Comparison of ENCODE assay signal across 8 cellular contexts in genomic region chr17:5419959-5420653, GRCh38. TPM values are rescaled to one million over a fixed set of nuclear protein-coding genes. Genes with fewer than 3 reads are reported as not detected.
DNase-seq lines count a peak whose midpoint lies in the region; ATAC-seq, FAIRE-seq and TF ChIP-seq lines count a peak whose summit lies in the region.

TSS of gene RPAIN (plus strand) at chr17:5420182. CDS start at chr17:5420211, 29 bp downstream.

- TF ChIP-seq EP300 in HepG2 (IDR thresholded peaks at IDR 0.05; ENCODE audit: low read depth in 2 of 2, low read length in 2 of 2), result 0 out of 4 replicates have a peak, but pooled peaks of 1 of the 2 experiments have one; percentile 29
- TF ChIP-seq EP300 in HepG2 (CRISPR knock-in tag; IDR thresholded peaks at IDR 0.05; ENCODE audit: borderline replicate concordance), result peak; percentile 28; the same call in 1 of the 2 replicates

- peak; percentile 87 for TF ChIP-seq POLR2A in GM18951 (IDR thresholded peaks at IDR 0.05; ENCODE audit: extremely low read depth, insufficient read depth, insufficient read length)
- peak; percentile 90 to 95 for TF ChIP-seq POLR2A in HepG2 (IDR thresholded peaks at IDR 0.05; ENCODE audit: insufficient read depth in 1 of 2, low read depth in 2 of 2, low read length in 2 of 2)

- intact Hi-C loops in HepG2 (cut with micrococcal nuclease; ENCODE audit: unreplicated experiment), result loop anchor here (1.0 kb wide), 1 partner anchor 171 kb away; no protein-coding TSS in a partner anchor

- no peaks in the 10 kb centered on the region; the same call in 1 of the 2 replicates for H4K20me1 ChIP-seq in HepG2 (ENCODE audit: insufficient read depth, low read length)

- ATAC-seq in HG03175 (IDR thresholded peaks at IDR 0.05; ENCODE audit: unreplicated experiment), result peak; percentile 54
- ATAC-seq in HepG2, result peak; percentile 89

- H3K9me3 ChIP-seq in HepG2 (ENCODE audit: low read length), result no peaks in the 10 kb centered on the region

- WGBS in HepG2 (ENCODE audit: low lambda C conversion rate), result 0% methylated on average over 12 of the region's 41 CpGs

- H3K36me3 ChIP-seq in HepG2 (replicated peaks in 1 of 2; ENCODE audit: control insufficient read depth in 1 of 2, insufficient read depth in 2 of 2, low read length in 2 of 2), result peaks cover 17 to 42% of the 10 kb centered on the region in 2 experiments

- H2AFZ ChIP-seq in HepG2 (ENCODE audit: low read length), result peak within 1 kb of the TSS; percentile 98

- TF ChIP-seq CTCF in AG09309 (IDR thresholded peaks at IDR 0.05; ENCODE audit: control insufficient read depth, insufficient read depth, low read depth, low read length, missing control alignments) (no peak), coronary artery (IDR thresholded peaks at IDR 0.05) (no peak), HepG2 (CRISPR knock-in tag; IDR thresholded peaks at IDR 0.05) (no peak; the same call in 1 of the 2 replicates)

- H3K4me1 ChIP-seq in HepG2 (ENCODE audit: insufficient read depth, low read length), result peaks cover 48% of the 10 kb centered on the region

- peaks cover 68% of the 10 kb centered on the region for H3K79me2 ChIP-seq in HepG2 (ENCODE audit: insufficient read depth, low read length)

- DNase-seq in AG09309 (ENCODE audit: low read depth) (peak; percentile 37), NCI-H446 treated with DMSO at 0.1 percent for 48 hours (lab: John Stamatoyannopoulos, UW) (peak; percentile 84), coronary artery (ENCODE audit: low spot score) (peak; percentile 90), HepG2 (ENCODE audit: low spot score) (peak; percentile 85)
- peak; percentile 74 for DNase-seq in activated CD4-positive, alpha-beta T cell treated with anti-CD3 and anti-CD28 coated beads for 1 hour
- DNase-seq in stimulated activated CD4-positive, alpha-beta T cell treated with anti-CD3 and anti-CD28 coated beads, Interleukin-4, amount 100 ng/mL, for 24 hours, result peak; percentile 91

- in situ Hi-C loops in GM18951 (cut with MboI; ENCODE audit: low sequenced_read_pairs, unreplicated experiment) (no loop called here), HepG2 (cut with HindIII; ENCODE audit: extremely low pct_ligation_motif_present, low pct_unique_long_range_greater_than_20kb) (no loop called here)

- CTCF ChIA-PET in HepG2 (lab: Yijun Ruan, JAX; ENCODE audit: low intra/inter-chr PET ratio, low total read pairs), result interaction anchor here (0.6 kb wide), 1 partner anchor 18 kb away, joined by 3 read pairs; the partner anchor contains the start of gene C1QBP

- H3K27ac ChIP-seq in coronary artery (peak within 1 kb of the TSS; percentile 72 to 92), HepG2 (ENCODE audit: extremely low read length, insufficient read depth, low read length) (peak within 1 kb of the TSS; percentile 85)

- no TSS peak for BruUV-seq in HepG2 (replicated peaks; lab: Mats Ljungman, UMichigan)

- TF ChIP-seq RAD21 in HepG2 (CRISPR knock-in tag; IDR thresholded peaks at IDR 0.05), result no peak

- H3K4me3 ChIP-seq in AG09309 (ENCODE audit: control insufficient read depth, low read depth, low read length), result peak within 1 kb of the TSS; percentile 83
- H3K4me3 ChIP-seq in coronary artery, result peak within 1 kb of the TSS; percentile 90
- H3K4me3 ChIP-seq in HepG2 (replicated peaks in 1 of 3; ENCODE audit: insufficient read depth in 1 of 3, low read depth in 2 of 3, low read length in 3 of 3), result peak within 1 kb of the TSS; percentile 87 to 99 (median 91)

- H3K27me3 ChIP-seq in HepG2 (ENCODE audit: control insufficient read depth in 1 of 2, insufficient read depth in 2 of 2, low read length in 2 of 2), result no peaks in the 10 kb centered on the region; a peak in 1 of 5 replicates

- H3K4me2 ChIP-seq in HepG2 (ENCODE audit: low read depth, low read length), result peak within 1 kb of the TSS; percentile 92

- POLR2A ChIA-PET in HepG2 (lab: Yijun Ruan, JAX), result interaction anchor here (0.8 to 2.0 kb wide), 11 partner anchors 11 to 138 kb away, joined by 3 to 47 read pairs (median 7); partner anchors contain the start of genes C1QBP, DERL2, MIS12 and RABEP1

- peak; percentile 4 for FAIRE-seq in HepG2 (lab: Jason Lieb, UNC)

- peak within 1 kb of the TSS; percentile 92 for H3K9ac ChIP-seq in HepG2 (ENCODE audit: insufficient read depth, low read depth, low read length)

TF ChIP-seq in HepG2, 621 proteins besides CTCF, POLR2A, EP300 and RAD21 (continues in another document):
- TF ChIP-seq NAIF1 (CRISPR knock-in tag; IDR thresholded peaks at IDR 0.05; ENCODE audit: borderline replicate concordance) (peak; percentile 56; the same call in 1 of the 2 replicates), ZFP90 (CRISPR knock-in tag; IDR thresholded peaks at IDR 0.05; ENCODE audit: borderline replicate concordance) (peak; percentile 52; the same call in 1 of the 2 replicates), ZNF816 (CRISPR knock-in tag; IDR thresholded peaks at IDR 0.05; ENCODE audit: borderline replicate concordance) (peak; percentile 94), EEA1 (CRISPR knock-in tag; IDR thresholded peaks at IDR 0.05; ENCODE audit: borderline replicate concordance) (no peak; the same call in 1 of the 2 replicates), SMARCE1 (IDR thresholded peaks at IDR 0.05; ENCODE audit: borderline replicate concordance) (no peak), NFATC3 (CRISPR knock-in tag; IDR thresholded peaks at IDR 0.05) (no peak), ZGPAT (CRISPR knock-in tag; IDR thresholded peaks at IDR 0.05) (peak; percentile 59; the same call in 1 of the 2 replicates), HOXA7 (CRISPR knock-in tag; IDR thresholded peaks at IDR 0.05) (no peak), THAP8 (CRISPR knock-in tag; IDR thresholded peaks at IDR 0.05; ENCODE audit: borderline replicate concordance) (peak; percentile 29; the same call in 1 of the 2 replicates), ZNF317 (CRISPR knock-in tag; IDR thresholded peaks at IDR 0.05) (0 out of 2 replicates have a peak, but pooled peaks have one; percentile 63), NR2C2 (CRISPR knock-in tag; IDR thresholded peaks at IDR 0.05; ENCODE audit: borderline replicate concordance) (peak; percentile 82), ZNF775 (CRISPR knock-in tag; IDR thresholded peaks at IDR 0.05; ENCODE audit: borderline replicate concordance) (no peak)

RNA-seq across cellular contexts. Expression of gene RPAIN, which starts in this region (rescaled TPM):
- total RNA-seq in HepG2 (2016; rRNA removed; fragmentation: Illumina TruSeq; extraction: Trizol), result 54.7 and 58.5 TPM in 2 replicates
- 16.2 and 18.9 TPM in 2 replicates for total RNA-seq in HepG2 (2016; cell fraction: cytosol; rRNA removed; fragmentation: Illumina TruSeq; extraction: Trizol; ENCODE audit: low read depth)
- 54.9 and 62.0 TPM in 2 replicates for total RNA-seq in HepG2 (2016; cell fraction: insoluble cytoplasmic fraction; rRNA removed; fragmentation: Illumina TruSeq; extraction: Trizol)
- 22.7 and 27.6 TPM in 2 replicates for total RNA-seq in HepG2 (2016; cell fraction: membrane; rRNA removed; fragmentation: Illumina TruSeq; extraction: Trizol)
- 50.9 and 60.8 TPM in 2 replicates for total RNA-seq in HepG2 (2016; cell fraction: nucleus; rRNA removed; fragmentation: Illumina TruSeq; extraction: Trizol)
- polyA plus RNA-seq in HepG2 (2011; rRNA removed), result 36.3 and 42.1 TPM in 2 replicates
- 26.3 and 28.2 TPM in 2 replicates for polyA plus RNA-seq in HepG2 (2011; cell fraction: cytosol; rRNA removed)
- 40.9 and 53.2 TPM in 2 replicates for polyA plus RNA-seq in HepG2 (2011; cell fraction: nucleus; rRNA removed)
- 28.1 and 30.8 TPM in 2 replicates for polyA plus RNA-seq in HepG2 (2012)
- polyA plus RNA-seq in HepG2 (2016; cell fraction: cytosol; fragmentation: Illumina TruSeq; extraction: Trizol; ENCODE audit: low read depth), result 10.1 TPM in 2 replicates
- 44.0 and 48.5 TPM in 2 replicates for polyA plus RNA-seq in HepG2 (2016; cell fraction: insoluble cytoplasmic fraction; fragmentation: Illumina TruSeq; extraction: Trizol; ENCODE audit: low read depth)
- 14.2 and 15.2 TPM in 2 replicates for polyA plus RNA-seq in HepG2 (2016; cell fraction: membrane; fragmentation: Illumina TruSeq; extraction: Trizol; ENCODE audit: low read depth)
- polyA plus RNA-seq in HepG2 (2016; cell fraction: nucleus; fragmentation: Illumina TruSeq; extraction: Trizol; ENCODE audit: insufficient read depth, low read depth), result 80.1 and 81.6 TPM in 2 replicates
- 19.9 and 28.3 TPM in 2 replicates for polyA minus RNA-seq in HepG2 (2011; rRNA and poly(A)+ RNA removed; ENCODE audit: low replicate concordance)
- polyA minus RNA-seq in HepG2 (2011; cell fraction: cytosol; rRNA and poly(A)+ RNA removed), result 7.7 and 10.6 TPM in 2 replicates
- 50.2 and 57.8 TPM in 2 replicates for polyA minus RNA-seq in HepG2 (2011; cell fraction: nucleus; rRNA and poly(A)+ RNA removed)

Comparison
In these comparisons a context has a peak if more than half of its experiments do, and no peak if none do; other contexts are left out.
1. Peak in every context shown above with its lines: DNase-seq, ATAC-seq, H3K4me3 ChIP-seq and H3K27ac ChIP-seq.
2. DNase-seq: peak in every context shown above with its lines; median percentile 91 in stimulated activated CD4-positive, alpha-beta T cell treated with anti-CD3 and anti-CD28 coated beads, Interleukin-4, amount 100 ng/mL, for 24 hours; 90 in coronary artery; 85 in HepG2; 84 in NCI-H446 treated with DMSO at 0.1 percent for 48 hours; 74 in activated CD4-positive, alpha-beta T cell treated with anti-CD3 and anti-CD28 coated beads for 1 hour; 37 in AG09309.